ENCODE assay signal across 1 cellular context in genomic region chr6:45477785-45478184, GRCh38.
TF ChIP-seq lines count a peak whose summit lies in the region.

No MANE protein-coding gene starts in this region.

TF ChIP-seq in SK-N-SH treated with all-trans-retinoic acid at 6 μM for 48 hours, 23 proteins besides CTCF, POLR2A, EP300 and RAD21 (continued from another document):
- TF ChIP-seq CSRNP3 (CRISPR knock-in tag; IDR thresholded peaks at IDR 0.05), result no peak
- no peak for TF ChIP-seq RARB (CRISPR knock-in tag; IDR thresholded peaks at IDR 0.05)
- no peak for TF ChIP-seq ZNF565 (CRISPR knock-in tag; conservative IDR thresholded peaks at IDR 0.05; ENCODE audit: low read depth)
- no peak for TF ChIP-seq ZNF8 (CRISPR knock-in tag; IDR thresholded peaks at IDR 0.05)
- no peak for TF ChIP-seq GLIS3 (CRISPR knock-in tag; IDR thresholded peaks at IDR 0.05)
- no peak for TF ChIP-seq BACH2 (CRISPR knock-in tag; IDR thresholded peaks at IDR 0.05; ENCODE audit: borderline replicate concordance)
- no peak for TF ChIP-seq ISL1 (CRISPR knock-in tag; IDR thresholded peaks at IDR 0.05)
- TF ChIP-seq ZNF70 (CRISPR knock-in tag; IDR thresholded peaks at IDR 0.05), result no peak
- no peak for TF ChIP-seq ZFP30 (CRISPR knock-in tag; IDR thresholded peaks at IDR 0.05)
